Comparison of ENCODE assay signal across 25 cellular contexts in the genomic region with DNA sequence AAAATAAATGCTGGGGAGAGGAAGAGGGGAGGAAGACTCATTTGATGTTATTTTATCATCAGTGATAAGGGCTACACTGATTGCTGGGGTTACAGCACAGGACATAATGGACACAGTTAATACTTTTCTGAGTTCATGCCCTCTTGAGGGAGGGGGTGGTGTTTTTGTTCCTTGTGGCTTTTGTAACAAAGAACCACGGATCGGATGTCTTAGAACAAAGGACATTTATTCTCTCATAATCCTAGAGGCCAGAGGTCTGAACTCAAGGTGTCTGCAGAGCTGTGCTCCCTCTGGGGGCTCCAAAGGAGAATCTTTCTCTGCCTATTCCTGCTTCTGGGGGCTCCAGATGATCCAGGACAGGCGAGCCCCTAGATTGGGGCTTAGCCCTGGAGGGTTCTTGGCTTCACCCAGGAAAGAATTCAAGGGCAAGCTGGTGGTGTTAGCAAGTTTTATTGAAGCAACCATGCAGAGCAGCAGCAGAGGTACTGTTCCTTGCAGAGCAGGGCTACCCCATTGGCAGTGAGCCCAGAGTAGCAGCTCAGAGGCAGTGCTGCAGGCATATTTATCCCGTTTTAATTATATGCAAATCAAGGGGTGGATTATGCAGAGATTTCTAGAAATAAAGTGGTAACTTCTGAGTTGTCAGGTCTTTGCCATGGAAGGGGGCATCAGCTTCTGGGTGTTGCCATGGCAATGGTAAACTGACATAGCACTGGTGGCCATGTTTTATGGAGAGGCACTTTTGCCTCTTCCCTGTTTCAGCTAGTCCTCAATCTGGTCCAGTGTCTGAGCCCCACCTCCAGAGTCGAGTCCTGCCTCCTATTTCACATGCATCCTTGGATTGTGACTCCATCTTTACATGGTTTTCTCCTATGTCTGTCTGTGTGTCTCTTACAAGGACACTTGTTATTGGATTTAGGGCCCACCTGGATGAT. TPM values are rescaled to one million over a fixed set of nuclear protein-coding genes. Genes with fewer than 3 reads are reported as not detected.
DNase-seq lines count a peak whose midpoint lies in the region; ATAC-seq and TF ChIP-seq lines count a peak whose summit lies in the region.
"Had no signal": no experiment of that assay in that cellular context is flagged by ENCODE, and none has a peak within 500 bp of the region (broad histone marks: within the 10 kb centered on the region; RNA-seq: fewer than 3 reads in every experiment).

No MANE protein-coding gene starts in this region.

- CTCF ChIA-PET in activated naive CD4-positive, alpha-beta T cell treated with anti-CD3 and anti-CD28 coated beads, Interleukin-2, amount 10 ng/mL, durations not matched to agents 7 days and 5 days (lab: Charles Lee), result interaction anchor here (0.8 kb wide), 1 partner anchor 9 kb away, joined by 3 read pairs; no protein-coding TSS in a partner anchor
- CTCF ChIA-PET in activated B cell treated with CpG ODN at 0.5 μM for 24 hours (lab: Charles Lee), result no interaction called here

- H3K27me3 ChIP-seq in neutrophil, result no peaks in the 10 kb centered on the region
- no peaks in the 10 kb centered on the region for H3K27me3 ChIP-seq in breast epithelium
- H3K27me3 ChIP-seq: body of pancreas, MG63, spleen, vagina had no signal

- H3K27ac ChIP-seq in neutrophil (peak overlapping the region; percentile 51), breast epithelium (no peak overlapping the region)
- H3K27ac ChIP-seq: body of pancreas, coronary artery, heart right ventricle, left ventricle myocardium inferior, vagina had no signal

- ATAC-seq in activated B cell treated with CpG ODN at 0.5 μM for 24 hours (ENCODE audit: low read depth) (no peak), GM19467 (IDR thresholded peaks at IDR 0.05; ENCODE audit: unreplicated experiment) (no peak)
- ATAC-seq: A549, body of pancreas, heart right ventricle, mucosa of descending colon had no signal

- H3K4me3 ChIP-seq in neutrophil (ENCODE audit: low read depth in 1 of 2, low read length in 1 of 2) (no peak overlapping the region), breast epithelium (no peak overlapping the region)
- H3K4me3 ChIP-seq: A549, body of pancreas, coronary artery, heart right ventricle, left ventricle myocardium inferior, MG63, mucosa of descending colon, spleen, vagina had no signal

- POLR2A ChIA-PET in activated B cell treated with CpG ODN at 0.5 μM for 24 hours (lab: Charles Lee), result interaction anchor here (1.5 to 2.6 kb wide), 2 partner anchors 11 to 13 kb away, joined by 3 to 10 read pairs; no protein-coding TSS in a partner anchor

- H3K9me3 ChIP-seq in neutrophil, result no peaks in the 10 kb centered on the region
- peaks cover 0 to 6% of the 10 kb centered on the region in 2 donors for H3K9me3 ChIP-seq in breast epithelium
- H3K9me3 ChIP-seq: body of pancreas, MG63, vagina had no signal

- H3K4me1 Mint-ChIP-seq in activated naive CD4-positive, alpha-beta T cell treated with anti-CD3 and anti-CD28 coated beads, Interleukin-2, amount 10 ng/mL, durations not matched to agents 7 days and 5 days, result peaks cover 67% of the 10 kb centered on the region
- H3K4me1 Mint-ChIP-seq in activated B cell treated with CpG ODN at 0.5 μM for 24 hours, result peaks cover 49% of the 10 kb centered on the region
- H3K4me1 Mint-ChIP-seq: H9 had no signal

- no peak overlapping the region for H3K4me3 Mint-ChIP-seq in activated naive CD4-positive, alpha-beta T cell treated with anti-CD3 and anti-CD28 coated beads, Interleukin-2, amount 10 ng/mL, durations not matched to agents 7 days and 5 days
- H3K4me3 Mint-ChIP-seq in activated B cell treated with CpG ODN at 0.5 μM for 24 hours, result no peak overlapping the region
- H3K4me3 Mint-ChIP-seq: H9 had no signal

- peaks cover 67% of the 10 kb centered on the region for H3K36me3 Mint-ChIP-seq in activated naive CD4-positive, alpha-beta T cell treated with anti-CD3 and anti-CD28 coated beads, Interleukin-2, amount 10 ng/mL, durations not matched to agents 7 days and 5 days
- H3K36me3 Mint-ChIP-seq in activated B cell treated with CpG ODN at 0.5 μM for 24 hours (ENCODE audit: low read depth), result peaks cover 64% of the 10 kb centered on the region

- peaks cover 10% of the 10 kb centered on the region for H3K9me3 Mint-ChIP-seq in activated naive CD4-positive, alpha-beta T cell treated with anti-CD3 and anti-CD28 coated beads, Interleukin-2, amount 10 ng/mL, durations not matched to agents 7 days and 5 days
- peaks cover 2% of the 10 kb centered on the region for H3K9me3 Mint-ChIP-seq in activated B cell treated with CpG ODN at 0.5 μM for 24 hours

- peak overlapping the region; percentile 62 for H3K27ac Mint-ChIP-seq in activated naive CD4-positive, alpha-beta T cell treated with anti-CD3 and anti-CD28 coated beads, Interleukin-2, amount 10 ng/mL, durations not matched to agents 7 days and 5 days
- H3K27ac Mint-ChIP-seq in activated B cell treated with CpG ODN at 0.5 μM for 24 hours, result peak overlapping the region; percentile 50
- H3K27ac Mint-ChIP-seq: H9 had no signal

- H3K36me3 ChIP-seq in neutrophil (peaks cover 32% of the 10 kb centered on the region), breast epithelium (no peaks in the 10 kb centered on the region)
- H3K36me3 ChIP-seq: heart right ventricle, left ventricle myocardium inferior, MG63, vagina had no signal

- peaks cover 3 to 8% of the 10 kb centered on the region in 2 experiments for H3K4me1 ChIP-seq in neutrophil (ENCODE audit: control insufficient read depth in 1 of 2, insufficient read depth in 1 of 2, low read depth in 1 of 2, low read length in 1 of 2)
- no peaks in the 10 kb centered on the region for H3K4me1 ChIP-seq in breast epithelium
- H3K4me1 ChIP-seq: A549, body of pancreas, heart right ventricle, left ventricle myocardium inferior, vagina had no signal

- TF ChIP-seq POLR2A in breast epithelium (IDR thresholded peaks at IDR 0.05), result no peak

- H3K27me3 Mint-ChIP-seq in activated naive CD4-positive, alpha-beta T cell treated with anti-CD3 and anti-CD28 coated beads, Interleukin-2, amount 10 ng/mL, durations not matched to agents 7 days and 5 days, result no peaks in the 10 kb centered on the region
- no peaks in the 10 kb centered on the region for H3K27me3 Mint-ChIP-seq in activated B cell treated with CpG ODN at 0.5 μM for 24 hours

- intact Hi-C loops in activated B cell treated with CpG ODN at 0.5 μM for 24 hours (cut with micrococcal nuclease), result no loop called here
- intact Hi-C loops in breast epithelium (cut with DNase I; ENCODE audit: low total_unique reads), result no loop called here

- no peak for DNase-seq in activated naive CD4-positive, alpha-beta T cell treated with anti-CD3 and anti-CD28 coated beads, Interleukin-2, amount 10 ng/mL, durations not matched to agents 7 days and 5 days
- DNase-seq in activated naive CD4-positive, alpha-beta T cell treated with Interleukin-2 at 50 U/mL for 16 hours, result no peak
- DNase-seq in activated B cell treated with CpG ODN at 0.5 μM for 24 hours (no peak), breast epithelium (ENCODE audit: low spot score in 2 of 2) (no peak)
- DNase-seq: activated CD4-positive, alpha-beta T cell treated with anti-CD3 and anti-CD28 coated beads, Interleukin-2, amount 50 U/mL, for 4 hours; activated T-cell treated with anti-CD3 and anti-CD28 coated beads for 4 hours; body of pancreas; C1 segment of cervical spinal cord; DMS153; H9; heart right ventricle; left ventricle myocardium inferior; MG63; mucosa of descending colon; NCI-H146; nucleus accumbens; retina; SHP77; spleen; stimulated activated CD8-positive, alpha-beta memory T cell treated with anti-CD3 and anti-CD28 coated beads, Interleukin-4, amount 100 ng/mL, for 48 hours had no signal

- TF ChIP-seq CTCF in activated B cell treated with CpG ODN at 0.5 μM for 24 hours (IDR thresholded peaks at IDR 0.05) (no peak), neutrophil (IDR thresholded peaks at IDR 0.05) (no peak), breast epithelium (IDR thresholded peaks at IDR 0.05) (no peak)

RNA-seq across cellular contexts. Expression of gene VAV1, which starts 18.0 kb away (rescaled TPM):
- total RNA-seq in activated B cell treated with CpG ODN at 0.5 μM for 24 hours, result 105 and 121 TPM in 2 replicates
- total RNA-seq in breast epithelium, result 10 to 100 TPM in 1 of 3 donors, 1 to 10 TPM in 2; 6.6 to 10.2 (median 8.5) TPM

RNA-seq across cellular contexts. Expression of gene SH2D3A, which starts 23.2 kb away (rescaled TPM):
- 18.7 and 22.6 TPM in 2 replicates for total RNA-seq in activated B cell treated with CpG ODN at 0.5 μM for 24 hours
- 10 to 100 TPM in 2 of 3 donors, under 1 TPM in 1; 0.96 to 38.2 (median 18.4) TPM for total RNA-seq in breast epithelium

RNA-seq across cellular contexts. Expression of gene TRIP10, which starts 51.0 kb away (rescaled TPM):
- total RNA-seq in activated B cell treated with CpG ODN at 0.5 μM for 24 hours, result 94.7 and 101 TPM in 2 replicates
- total RNA-seq in breast epithelium, result 10 to 100 TPM; 56.9 to 98.1 (median 87.5) TPM

RNA-seq across cellular contexts. Expression of gene GPR108, which starts 53.1 kb away (rescaled TPM):
- total RNA-seq in activated B cell treated with CpG ODN at 0.5 μM for 24 hours (53.5 and 55.6 TPM in 2 replicates), breast epithelium (10 to 100 TPM; 62.9 to 98.1 (median 78.0) TPM)
